Comparison of ENCODE assay signal across 8 cellular contexts in genomic region chr12:52050116-52050770, GRCh38. TPM values are rescaled to one million over a fixed set of nuclear protein-coding genes. Genes with fewer than 3 reads are reported as not detected.
A peak's percentile ranks its signal among the peaks of the same experiment; 100 is the strongest.
DNase-seq lines count a peak whose midpoint lies in the region; ATAC-seq and TF ChIP-seq lines count a peak whose summit lies in the region.

No MANE protein-coding gene starts in this region.

- H3K27ac ChIP-seq in cingulate gyrus (ENCODE audit: low read depth, low read length) = peak overlapping the region; percentile 91
- H3K27ac ChIP-seq in mesenchymal stem cell (ENCODE audit: low read length, poor library complexity, severe bottlenecking) = no peak overlapping the region
- H3K27ac ChIP-seq in uterus = peak overlapping the region; percentile 98 to 99

- TF ChIP-seq POLR2A in GM18526 (IDR thresholded peaks at IDR 0.05; ENCODE audit: extremely low read depth, insufficient read length) (peak; percentile 15), uterus (IDR thresholded peaks at IDR 0.05) (no peak)

- peak overlapping the region; percentile 97 for H3K9ac ChIP-seq in mesenchymal stem cell (ENCODE audit: low read length)

- no peaks in the 10 kb centered on the region for H3K36me3 ChIP-seq in mesenchymal stem cell (ENCODE audit: control insufficient read depth in 1 of 2, insufficient read depth in 2 of 2, low read depth in 1 of 2, low read length in 2 of 2)
- no peaks in the 10 kb centered on the region for H3K36me3 ChIP-seq in uterus

- WGBS in mesenchymal stem cell = 27% methylated on average over 16 of the region's 16 CpGs

- TF ChIP-seq CTCF in uterus (IDR thresholded peaks at IDR 0.05) = no peak

- H3K79me1 ChIP-seq in mesenchymal stem cell (replicated peaks; ENCODE audit: low read length, poor library complexity, severe bottlenecking) = no peaks in the 10 kb centered on the region

- peak overlapping the region; percentile 19 to 90 for H3K4ac ChIP-seq in mesenchymal stem cell (ENCODE audit: low read depth in 1 of 2, low read length in 2 of 2)

- DNase-seq in NCI-H510A (lab: John Stamatoyannopoulos, UW) = peak; percentile 71
- peak; percentile 73 for DNase-seq in mesenchymal stem cell
- peak in 1 of 2 donors; percentile 73 for DNase-seq in uterus
- DNase-seq in hippocampal formation (lab: John Stamatoyannopoulos, UW) = no peak
- DNase-seq in NCI-H1436 (lab: John Stamatoyannopoulos, UW) = no peak

- H2BK12ac ChIP-seq in mesenchymal stem cell (ENCODE audit: low read length in 2 of 2) = peak overlapping the region in 1 of 2 experiments; percentile 19

- H3K9me3 ChIP-seq in mesenchymal stem cell (ENCODE audit: control insufficient read depth, low read length) (no peaks in the 10 kb centered on the region), uterus (no peaks in the 10 kb centered on the region)

- intact Hi-C loops in uterus (cut with DNase I; ENCODE audit: low total_unique reads) = no loop called here

- peak overlapping the region; percentile 54 for H2BK120ac ChIP-seq in mesenchymal stem cell (ENCODE audit: low read depth, low read length)

- H3K4me1 ChIP-seq in mesenchymal stem cell (ENCODE audit: control insufficient read depth, insufficient read depth, low read depth, low read length) = peaks cover 18% of the 10 kb centered on the region
- peaks cover 7 to 14% of the 10 kb centered on the region in 2 donors for H3K4me1 ChIP-seq in uterus

- peak overlapping the region; percentile 92 for H4K8ac ChIP-seq in mesenchymal stem cell (ENCODE audit: low read length)

- peak overlapping the region; percentile 76 to 87 for H3K18ac ChIP-seq in mesenchymal stem cell (ENCODE audit: low read depth in 1 of 2, low read length in 2 of 2)

- peak overlapping the region in 1 of 2 experiments; percentile 50 for H3K14ac ChIP-seq in mesenchymal stem cell (ENCODE audit: low read length in 2 of 2)

- H2AK5ac ChIP-seq in mesenchymal stem cell (ENCODE audit: low read length, severe bottlenecking) = no peak overlapping the region

- no peak overlapping the region for H2BK5ac ChIP-seq in mesenchymal stem cell (ENCODE audit: low read depth, low read length, poor library complexity, severe bottlenecking)

- H3K4me2 ChIP-seq in mesenchymal stem cell (ENCODE audit: low read length, poor library complexity, severe bottlenecking) = peak overlapping the region; percentile 76

- H2AFZ ChIP-seq in mesenchymal stem cell (ENCODE audit: low read depth, low read length) = no peak overlapping the region

- H3K23ac ChIP-seq in mesenchymal stem cell (ENCODE audit: low read length in 2 of 2) = peak overlapping the region; percentile 37 to 97

- ATAC-seq in HG03196 (IDR thresholded peaks at IDR 0.05; ENCODE audit: unreplicated experiment) = no peak

- peak overlapping the region; percentile 48 to 82 for H3K4me3 ChIP-seq in mesenchymal stem cell (ENCODE audit: insufficient read depth in 1 of 2, low read depth in 1 of 2, low read length in 2 of 2)
- H3K4me3 ChIP-seq in uterus = peak overlapping the region; percentile 48 to 73

- peak overlapping the region; percentile 92 for H4K91ac ChIP-seq in mesenchymal stem cell (ENCODE audit: low read length)

- no peaks in the 10 kb centered on the region for H3K27me3 ChIP-seq in mesenchymal stem cell (ENCODE audit: control insufficient read depth in 1 of 2, insufficient read depth in 1 of 2, low read length in 2 of 2)
- no peaks in the 10 kb centered on the region for H3K27me3 ChIP-seq in uterus

- H2BK15ac ChIP-seq in mesenchymal stem cell (ENCODE audit: low read depth, poor library complexity, severe bottlenecking) = peak overlapping the region; percentile 82

RNA-seq across cellular contexts. Expression of gene NR4A1, which starts 1.0 kb away (rescaled TPM):
- polyA plus RNA-seq in mesenchymal stem cell (2013, experiment 1 of 2) = 59.6 TPM
- polyA plus RNA-seq in mesenchymal stem cell (2013, experiment 2 of 2) = 43.8 TPM
- total RNA-seq in uterus = 100 to 1,000 TPM in 3 of 4 donors, 10 to 100 TPM in 1; 31.7 to 297 (median 135) TPM

RNA-seq across cellular contexts. Expression of gene ATG101, which starts 19.5 kb away (rescaled TPM):
- polyA plus RNA-seq in mesenchymal stem cell (2013, experiment 1 of 2) = 38.1 TPM
- polyA plus RNA-seq in mesenchymal stem cell (2013, experiment 2 of 2) = 37.4 TPM
- 10 to 100 TPM; 28.3 to 42.1 (median 37.2) TPM for total RNA-seq in uterus

RNA-seq across cellular contexts. Expression of gene SMIM41, which starts 29.3 kb away (rescaled TPM):
- 3.3 TPM for polyA plus RNA-seq in mesenchymal stem cell (2013, experiment 1 of 2)
- polyA plus RNA-seq in mesenchymal stem cell (2013, experiment 2 of 2) = 3.5 TPM
- not detected for total RNA-seq in uterus

RNA-seq across cellular contexts. Expression of gene TAMALIN, which starts 43.5 kb away (rescaled TPM):
- 17.3 TPM for polyA plus RNA-seq in mesenchymal stem cell (2013, experiment 1 of 2)
- 17.8 TPM for polyA plus RNA-seq in mesenchymal stem cell (2013, experiment 2 of 2)
- 100 to 1,000 TPM in 1 of 4 donors, 10 to 100 TPM in 2, 1 to 10 TPM in 1; 6.4 to 153 (median 42.1) TPM for total RNA-seq in uterus

Comparison
In these comparisons a context has a peak if more than half of its experiments do, and no peak if none do; other contexts are left out.
1. DNase-seq: peak in NCI-H510A (single experiment) and mesenchymal stem cell (single experiment); none in hippocampal formation (0 of 2) and NCI-H1436 (single experiment).